Comparison of ENCODE assay signal across 18 cellular contexts in genomic region chr18:23188391-23188790, GRCh38.
"Had no signal": no experiment of that assay in that cellular context is flagged by ENCODE, and none has a peak within 500 bp of the region (broad histone marks: within the 10 kb centered on the region; RNA-seq: fewer than 3 reads in every experiment).

No MANE protein-coding gene starts in this region.

- H3K27ac Mint-ChIP-seq: activated CD4-positive, alpha-beta T cell treated with anti-CD3 and anti-CD28 coated beads for 36 hours; activated naive CD8-positive, alpha-beta T cell; activated T-helper 1 cell treated with anti-CD3 and anti-CD28 coated beads, Interleukin-12 subunit alpha, Interleukin-12 subunit beta, Interleukin-2, Interleukin-4 antibody, amounts not matched to agents 30 ng/mL and 10 ng/mL and 1 ng/mL, durations not matched to agents 14 hours and 24 hours and 36 hours; stimulated activated naive CD8-positive, alpha-beta T cell treated with anti-CD3 and anti-CD28 coated beads, Interleukin-15, amount 100 ng/mL, for 72 hours had no signal

- H3K27me3 Mint-ChIP-seq: activated CD4-positive, alpha-beta T cell treated with anti-CD3 and anti-CD28 coated beads for 36 hours; activated naive CD8-positive, alpha-beta T cell; stimulated activated naive CD8-positive, alpha-beta T cell treated with anti-CD3 and anti-CD28 coated beads, Interleukin-15, amount 100 ng/mL, for 72 hours had no signal

- H3K9me3 Mint-ChIP-seq: activated T-helper 1 cell treated with anti-CD3 and anti-CD28 coated beads, Interleukin-12 subunit alpha, Interleukin-12 subunit beta, Interleukin-2, Interleukin-4 antibody, amounts not matched to agents 30 ng/mL and 10 ng/mL and 1 ng/mL, durations not matched to agents 14 hours and 24 hours and 36 hours; neural crest cell; stimulated activated naive CD8-positive, alpha-beta T cell treated with anti-CD3 and anti-CD28 coated beads, Interleukin-15, amount 100 ng/mL, for 72 hours; WTC11 had no signal

- H3K36me3 Mint-ChIP-seq: activated naive CD8-positive, alpha-beta T cell had no signal

- H3K4me3 Mint-ChIP-seq: activated CD4-positive, alpha-beta T cell treated with anti-CD3 and anti-CD28 coated beads for 36 hours; activated naive CD8-positive, alpha-beta T cell; activated T-helper 1 cell treated with anti-CD3 and anti-CD28 coated beads, Interleukin-12 subunit alpha, Interleukin-12 subunit beta, Interleukin-2, Interleukin-4 antibody, amounts not matched to agents 30 ng/mL and 10 ng/mL and 1 ng/mL, durations not matched to agents 14 hours and 24 hours and 36 hours; neural crest cell; stimulated activated naive CD8-positive, alpha-beta T cell treated with anti-CD3 and anti-CD28 coated beads, Interleukin-15, amount 100 ng/mL, for 72 hours; WTC11 had no signal

- DNase-seq: activated CD4-positive, alpha-beta T cell treated with anti-CD3 and anti-CD28 coated beads for 36 hours; activated CD4-positive, alpha-beta T cell treated with anti-CD3 and anti-CD28 coated beads, Interleukin-2, amount 50 U/mL, for 48 hours; activated T-cell treated with anti-CD3 and anti-CD28 coated beads for 4 hours; amniotic stem cell; gastrocnemius medialis; head of caudate nucleus; left lung; stimulated activated CD4-positive, alpha-beta T cell treated with anti-CD3 and anti-CD28 coated beads, Interleukin-15, amount 100 ng/mL, for 24 hours; stimulated activated CD4-positive, alpha-beta T cell treated with anti-CD3 and anti-CD28 coated beads, Interleukin-2, amount 100 ng/mL, for 48 hours; stimulated activated naive CD8-positive, alpha-beta T cell treated with anti-CD3 and anti-CD28 coated beads, Interleukin-15, amount 100 ng/mL, for 72 hours; trophoblast cell had no signal

- FAIRE-seq: colon, endometrium, keratinocyte had no signal

- ATAC-seq: activated CD4-positive, alpha-beta T cell treated with anti-CD3 and anti-CD28 coated beads for 36 hours; gastrocnemius medialis; left lung; stimulated activated naive CD8-positive, alpha-beta T cell treated with anti-CD3 and anti-CD28 coated beads, Interleukin-15, amount 100 ng/mL, for 72 hours; WTC11 had no signal
